Comparison of ENCODE assay signal across 17 cellular contexts in the genomic region with DNA sequence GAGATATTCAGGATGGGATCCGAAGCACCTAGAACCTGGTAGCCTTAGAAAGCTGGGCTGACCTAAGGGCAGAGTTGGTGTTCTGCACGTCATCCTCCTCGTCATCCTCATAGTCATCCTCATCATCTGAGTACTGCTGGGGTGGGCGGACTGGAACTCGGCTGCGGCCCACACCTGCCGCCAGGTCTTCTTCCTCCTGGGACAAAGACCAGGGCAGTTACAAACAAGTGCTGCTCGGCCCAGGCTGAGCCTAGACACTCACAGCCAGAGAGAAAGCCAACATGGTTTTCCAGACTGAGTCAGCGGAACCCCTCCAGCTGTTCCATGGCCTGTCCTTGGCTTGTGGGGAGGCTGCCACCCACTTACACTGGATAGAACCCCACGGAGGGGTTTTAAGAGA. TPM values are rescaled to one million over a fixed set of nuclear protein-coding genes. Genes with fewer than 3 reads are reported as not detected.
A peak's percentile ranks its signal among the peaks of the same experiment; 100 is the strongest.
DNase-seq lines count a peak whose midpoint lies in the region; ATAC-seq and TF ChIP-seq lines count a peak whose summit lies in the region.
"Had no signal": no experiment of that assay in that cellular context is flagged by ENCODE, and none has a peak within 500 bp of the region (broad histone marks: within the 10 kb centered on the region; RNA-seq: fewer than 3 reads in every experiment).

No MANE protein-coding gene starts in this region.

- H3K4me1 ChIP-seq in right atrium auricular region: peaks cover 0 to 17% of the 10 kb centered on the region in 2 donors
- peaks cover 19 to 90% (median 47%) of the 10 kb centered on the region in 3 donors for H3K4me1 ChIP-seq in esophagus squamous epithelium
- peaks cover 9% of the 10 kb centered on the region for H3K4me1 ChIP-seq in osteoblast (ENCODE audit: insufficient read depth, low read length)
- H3K4me1 ChIP-seq in upper lobe of right lung: peaks cover 18% of the 10 kb centered on the region
- peaks cover 13% of the 10 kb centered on the region for H3K4me1 ChIP-seq in testis

- peak; percentile 43 for DNase-seq in Right ventricle myocardium inferior (ENCODE audit: missing footprints)
- no peak for DNase-seq in right atrium auricular region (ENCODE audit: low spot score)
- no peak for DNase-seq in esophagus squamous epithelium (lab: John Stamatoyannopoulos, UW)
- peak; percentile 45 for DNase-seq in osteoblast (ENCODE audit: insufficient read length, low spot score, missing footprints)
- DNase-seq in upper lobe of right lung: peak; percentile 42
- no peak for DNase-seq in H4 (ENCODE audit: low spot score)
- no peak for DNase-seq in NCI-H526 treated with DMSO at 0.1 percent for 48 hours (lab: John Stamatoyannopoulos, UW)
- no peak for DNase-seq in testis
- DNase-seq: Calu3, H9, NCI-H1092 treated with DMSO at 0.1 percent for 48 hours, NCI-H1694, NCI-H345 had no signal

- H3K4me2 ChIP-seq in osteoblast (ENCODE audit: insufficient read depth, low read length): no peak overlapping the region
- H3K4me2 ChIP-seq: A549, KMS-11 had no signal

- no peak overlapping the region for H2AFZ ChIP-seq in osteoblast (ENCODE audit: low read length)

- H3K4me3 ChIP-seq in right atrium auricular region (no peak overlapping the region), esophagus squamous epithelium (no peak overlapping the region), osteoblast (ENCODE audit: insufficient read depth, low read length) (no peak overlapping the region), upper lobe of right lung (no peak overlapping the region), testis (no peak overlapping the region)
- H3K4me3 ChIP-seq: A549 had no signal

- 38 to 44% methylated on average over 4 to 8 of the region's 10 CpGs for WGBS in esophagus squamous epithelium, 2 donors
- 88 to 90% methylated on average over 10 of the region's 10 CpGs for WGBS in testis, 2 donors

- H3K9me3 ChIP-seq in right atrium auricular region (no peaks in the 10 kb centered on the region), esophagus squamous epithelium (no peaks in the 10 kb centered on the region), osteoblast (ENCODE audit: low read depth, low read length) (no peaks in the 10 kb centered on the region), upper lobe of right lung (no peaks in the 10 kb centered on the region), testis (no peaks in the 10 kb centered on the region)
- H3K9me3 ChIP-seq: A549 had no signal

- ATAC-seq in Right ventricle myocardium inferior: no peak
- ATAC-seq in upper lobe of right lung: no peak
- ATAC-seq: A549, Panc1 had no signal

- TF ChIP-seq POLR2A in esophagus squamous epithelium (IDR thresholded peaks at IDR 0.05) (no peak), testis (IDR thresholded peaks at IDR 0.05) (no peak)

- H3K79me2 ChIP-seq in osteoblast (ENCODE audit: insufficient read depth, low read length): peaks cover 26% of the 10 kb centered on the region

- H3K36me3 ChIP-seq in right atrium auricular region (peaks cover 76% of the 10 kb centered on the region), esophagus squamous epithelium (peaks cover 31 to 89% (median 63%) of the 10 kb centered on the region in 3 donors), osteoblast (ENCODE audit: insufficient read depth, low read length) (peaks cover 70% of the 10 kb centered on the region), upper lobe of right lung (peaks cover 80% of the 10 kb centered on the region), testis (ENCODE audit: low read depth, missing control alignments) (no peaks in the 10 kb centered on the region)

- intact Hi-C loops in Right ventricle myocardium inferior (cut with DNase I) (loop anchor here (10.0 kb wide), 1 partner anchor 430 kb away; a partner anchor contains a TSS), esophagus squamous epithelium (cut with DNase I) (no loop called here), upper lobe of right lung (cut with DNase I) (no loop called here), testis (cut with DNase I; ENCODE audit: low total_unique reads) (no loop called here)

- TF ChIP-seq CTCF in right atrium auricular region (IDR thresholded peaks at IDR 0.05): no peak
- no peak for TF ChIP-seq CTCF in esophagus squamous epithelium (IDR thresholded peaks at IDR 0.05)
- no peak for TF ChIP-seq CTCF in osteoblast (IDR thresholded peaks at IDR 0.05; ENCODE audit: extremely low read depth, low read depth, low read length)
- TF ChIP-seq CTCF in upper lobe of right lung (IDR thresholded peaks at IDR 0.05): no peak
- no peak for TF ChIP-seq CTCF in testis (IDR thresholded peaks at IDR 0.05)

- peaks cover 15% of the 10 kb centered on the region for H4K20me1 ChIP-seq in osteoblast (ENCODE audit: insufficient read depth, low read length)

- no peak overlapping the region for H3K27ac ChIP-seq in right atrium auricular region
- H3K27ac ChIP-seq in esophagus squamous epithelium: peak overlapping the region; percentile 49 to 100 (median 94)
- H3K27ac ChIP-seq in osteoblast (ENCODE audit: low read depth, low read length): no peak overlapping the region
- no peak overlapping the region for H3K27ac ChIP-seq in upper lobe of right lung
- no peak overlapping the region for H3K27ac ChIP-seq in testis
- H3K27ac ChIP-seq: A549, KMS-11 had no signal

- no peaks in the 10 kb centered on the region for H3K27me3 ChIP-seq in right atrium auricular region
- H3K27me3 ChIP-seq in esophagus squamous epithelium: no peaks in the 10 kb centered on the region
- no peaks in the 10 kb centered on the region for H3K27me3 ChIP-seq in osteoblast (ENCODE audit: insufficient read depth, low read length)
- no peaks in the 10 kb centered on the region for H3K27me3 ChIP-seq in upper lobe of right lung
- no peaks in the 10 kb centered on the region for H3K27me3 ChIP-seq in testis

RNA-seq across cellular contexts. Expression of a gene that starts 5.4 kb away (rescaled TPM):
- total RNA-seq in Right ventricle myocardium inferior: 53.3 TPM
- total RNA-seq in right atrium auricular region: 10 to 100 TPM; 38.8 to 53.9 TPM
- 10 to 100 TPM; 51.0 to 75.5 (median 56.2) TPM for total RNA-seq in esophagus squamous epithelium
- total RNA-seq in osteoblast: 65.4 and 72.4 TPM in 2 replicates
- total RNA-seq in upper lobe of right lung: 71.4 TPM
- 31.3 and 39.9 TPM in 2 replicates for total RNA-seq in H4 (2014; rRNA removed; shearing (Covaris generic))
- 100 to 1,000 TPM; 167 to 201 TPM for total RNA-seq in testis
- polyA plus RNA-seq in testis (ENCODE audit: insufficient read depth, low read depth, low replicate concordance): 231 TPM

RNA-seq across cellular contexts. Expression of a gene that starts 6.1 kb away (rescaled TPM):
- 13.7 TPM for total RNA-seq in Right ventricle myocardium inferior
- 10 to 100 TPM; 10.1 to 17.6 TPM for total RNA-seq in right atrium auricular region
- 1 to 10 TPM; 1.0 to 7.1 (median 4.5) TPM for total RNA-seq in esophagus squamous epithelium
- 8.8 and 10.9 TPM in 2 replicates for total RNA-seq in osteoblast
- 6.8 TPM for total RNA-seq in upper lobe of right lung
- 3.3 and 3.4 TPM in 2 replicates for total RNA-seq in H4 (2014; rRNA removed; shearing (Covaris generic))
- 1,000 to 10,000 TPM in 1 of 2 donors, 100 to 1,000 TPM in 1; 772 to 1,782 TPM for total RNA-seq in testis
- 3,007 TPM for polyA plus RNA-seq in testis (ENCODE audit: insufficient read depth, low read depth, low replicate concordance)

RNA-seq across cellular contexts. Expression of a gene that starts 40.5 kb away (rescaled TPM):
- 12.3 TPM for total RNA-seq in Right ventricle myocardium inferior
- total RNA-seq in right atrium auricular region: 10 to 100 TPM; 11.8 to 12.6 TPM
- total RNA-seq in esophagus squamous epithelium: 1 to 10 TPM in 3 of 4 donors, under 1 TPM in 1; 0.34 to 9.8 (median 3.4) TPM
- total RNA-seq in osteoblast: under 0.01 TPM in 1 of 2 replicates, not detected in the other
- 27.6 TPM for total RNA-seq in upper lobe of right lung
- total RNA-seq in H4 (2014; rRNA removed; shearing (Covaris generic)): 0.29 TPM in 1 of 2 replicates, not detected in the other
- 1 to 10 TPM; 1.7 to 2.1 TPM for total RNA-seq in testis
- polyA plus RNA-seq in testis (ENCODE audit: insufficient read depth, low read depth, low replicate concordance): 3.1 TPM
- polyA plus RNA-seq: CD14-positive monocyte had no signal

RNA-seq across cellular contexts. Expression of a gene that starts 49.5 kb away (rescaled TPM):
- 9,051 TPM for total RNA-seq in Right ventricle myocardium inferior
- 1,000 to 10,000 TPM; 4,697 to 8,249 TPM for total RNA-seq in right atrium auricular region
- total RNA-seq in esophagus squamous epithelium: 1 to 10 TPM in 1 of 4 donors, not detected in 3; 4.1 TPM
- total RNA-seq in osteoblast: 0.29 and 0.36 TPM in 2 replicates
- total RNA-seq in upper lobe of right lung: 88.9 TPM
- 1.3 TPM in 1 of 2 replicates, not detected in the other for total RNA-seq in H4 (2014; rRNA removed; shearing (Covaris generic))
- total RNA-seq in testis: 10 to 100 TPM; 11.3 to 23.2 TPM
- polyA plus RNA-seq in testis (ENCODE audit: insufficient read depth, low read depth, low replicate concordance): 91.7 TPM
- polyA plus RNA-seq: CD14-positive monocyte had no signal

RNA-seq across cellular contexts. Expression of a gene that starts 51.0 kb away (rescaled TPM):
- 45.6 TPM for total RNA-seq in Right ventricle myocardium inferior
- total RNA-seq in right atrium auricular region: 10 to 100 TPM; 29.2 to 49.6 TPM
- total RNA-seq in esophagus squamous epithelium: 10 to 100 TPM; 33.6 to 82.2 (median 40.6) TPM
- 72.2 and 83.2 TPM in 2 replicates for total RNA-seq in osteoblast
- 94.6 TPM for total RNA-seq in upper lobe of right lung
- total RNA-seq in H4 (2014; rRNA removed; shearing (Covaris generic)): 7.5 and 13.7 TPM in 2 replicates
- 100 to 1,000 TPM; 315 to 327 TPM for total RNA-seq in testis
- 166 TPM for polyA plus RNA-seq in testis (ENCODE audit: insufficient read depth, low read depth, low replicate concordance)

Comparison
In these comparisons a context has a peak if more than half of its experiments do, and no peak if none do; other contexts are left out.
1. DNase-seq: peak in Right ventricle myocardium inferior (single experiment), osteoblast (single experiment) and upper lobe of right lung (single experiment); none in right atrium auricular region (single experiment), esophagus squamous epithelium (single experiment), H4 (single experiment), NCI-H526 treated with DMSO at 0.1 percent for 48 hours (single experiment) and testis (single experiment).
2. H3K27ac ChIP-seq: peak in esophagus squamous epithelium (4 of 4); none in right atrium auricular region (0 of 2), osteoblast (single experiment), upper lobe of right lung (single experiment) and testis (0 of 2).
3. RNA of a gene that starts 6.1 kb away (total RNA-seq): 772 to 1,782 TPM in testis; 10.1 to 17.6 TPM in right atrium auricular region, 13.7 TPM in Right ventricle myocardium inferior (single experiment), 8.8 to 10.9 TPM in osteoblast, 6.8 TPM in upper lobe of right lung (single experiment), 1.0 to 7.1 TPM in esophagus squamous epithelium and 3.3 to 3.4 TPM in H4; every median in the first group is over 10 times any median in the second.